In the genomic region with DNA sequence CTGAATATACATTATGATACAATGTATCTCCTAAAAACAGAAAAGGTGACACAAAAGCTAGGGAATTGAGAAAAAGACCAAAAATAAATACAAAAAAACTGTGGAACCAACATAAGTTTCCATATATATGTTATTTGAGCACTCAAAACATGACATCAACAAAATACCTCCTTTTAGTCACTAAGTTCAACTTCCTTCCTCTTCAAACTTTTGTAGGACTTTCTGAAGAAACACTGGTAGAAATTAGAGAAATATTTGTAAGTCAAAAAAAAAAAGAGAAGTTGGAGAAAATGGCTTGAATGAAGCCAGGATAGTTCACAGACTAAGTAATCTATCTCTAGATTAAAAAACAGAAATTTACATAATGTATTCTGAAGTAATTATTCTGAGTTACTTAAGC, we compare ENCODE assay signal across 22 cellular contexts.
"Had no signal": no experiment of that assay in that cellular context is flagged by ENCODE, and none has a peak within 500 bp of the region (broad histone marks: within the 10 kb centered on the region; RNA-seq: fewer than 3 reads in every experiment).

No MANE protein-coding gene starts in this region.

- H3K9ac ChIP-seq: parathyroid adenoma had no signal

- H3K4me1 ChIP-seq: colonic mucosa, lower lobe of right lung, parathyroid adenoma, testis had no signal

- DNase-seq: activated CD4-positive, alpha-beta T cell treated with anti-CD3 and anti-CD28 coated beads, Interleukin-2, amount 10 ng/mL, durations not matched to agents 7 days and 5 days; activated CD8-positive, alpha-beta T cell treated with anti-CD3 and anti-CD28 coated beads, Interleukin-2, amount 10 ng/mL, durations not matched to agents 7 days and 5 days; activated naive CD4-positive, alpha-beta T cell treated with anti-CD3 and anti-CD28 coated beads, Interleukin-2, amount 10 ng/mL, durations not matched to agents 7 days and 5 days; activated naive CD8-positive, alpha-beta T cell treated with anti-CD3 and anti-CD28 coated beads, Interleukin-2, amount 50 U/mL, for 24 hours; activated T-cell treated with anti-CD3 and anti-CD28 coated beads, Interleukin-2, amount 50 U/mL, for 4 hours; anterior cingulate cortex; brain microvascular endothelial cell; central memory CD4-positive, alpha-beta T cell; colonic mucosa; endodermal cell; foreskin fibroblast; islet precursor cell; left colon; lower lobe of right lung; naive thymus-derived CD8-positive, alpha-beta T cell; stimulated activated CD4-positive, alpha-beta T cell treated with anti-CD3 and anti-CD28 coated beads, Interleukin-4, amount 100 ng/mL, for 24 hours; testis had no signal

- H3K4me3 ChIP-seq: colonic mucosa, lower lobe of right lung, smooth muscle cell, testis had no signal

- H3K9me3 ChIP-seq: colonic mucosa, lower lobe of right lung, testis had no signal

- H3K27me3 ChIP-seq: brain microvascular endothelial cell, colonic mucosa, testis had no signal

- H3K27ac ChIP-seq: brain microvascular endothelial cell, colonic mucosa, epithelial cell of prostate, lower lobe of right lung, parathyroid adenoma, testis had no signal

- H3K36me3 ChIP-seq: brain microvascular endothelial cell, colonic mucosa, lower lobe of right lung had no signal

- ATAC-seq: activated CD8-positive, alpha-beta T cell treated with anti-CD3 and anti-CD28 coated beads, Interleukin-2, amount 10 ng/mL, durations not matched to agents 7 days and 5 days; activated naive CD8-positive, alpha-beta T cell treated with anti-CD3 and anti-CD28 coated beads, Interleukin-2, amount 50 U/mL, for 24 hours; activated T-cell treated with anti-CD3 and anti-CD28 coated beads, Interleukin-2, amount 50 U/mL, for 4 hours; left colon; lower lobe of right lung; naive thymus-derived CD8-positive, alpha-beta T cell; sciatic nerve; stimulated activated effector memory CD8-positive, alpha-beta T cell treated with anti-CD3 and anti-CD28 coated beads, Interleukin-12 subunit alpha, Interleukin-12 subunit beta, amount 100 ng/mL, for 72 hours had no signal
